11 cellular contexts compared by ENCODE assay signal in the genomic region with DNA sequence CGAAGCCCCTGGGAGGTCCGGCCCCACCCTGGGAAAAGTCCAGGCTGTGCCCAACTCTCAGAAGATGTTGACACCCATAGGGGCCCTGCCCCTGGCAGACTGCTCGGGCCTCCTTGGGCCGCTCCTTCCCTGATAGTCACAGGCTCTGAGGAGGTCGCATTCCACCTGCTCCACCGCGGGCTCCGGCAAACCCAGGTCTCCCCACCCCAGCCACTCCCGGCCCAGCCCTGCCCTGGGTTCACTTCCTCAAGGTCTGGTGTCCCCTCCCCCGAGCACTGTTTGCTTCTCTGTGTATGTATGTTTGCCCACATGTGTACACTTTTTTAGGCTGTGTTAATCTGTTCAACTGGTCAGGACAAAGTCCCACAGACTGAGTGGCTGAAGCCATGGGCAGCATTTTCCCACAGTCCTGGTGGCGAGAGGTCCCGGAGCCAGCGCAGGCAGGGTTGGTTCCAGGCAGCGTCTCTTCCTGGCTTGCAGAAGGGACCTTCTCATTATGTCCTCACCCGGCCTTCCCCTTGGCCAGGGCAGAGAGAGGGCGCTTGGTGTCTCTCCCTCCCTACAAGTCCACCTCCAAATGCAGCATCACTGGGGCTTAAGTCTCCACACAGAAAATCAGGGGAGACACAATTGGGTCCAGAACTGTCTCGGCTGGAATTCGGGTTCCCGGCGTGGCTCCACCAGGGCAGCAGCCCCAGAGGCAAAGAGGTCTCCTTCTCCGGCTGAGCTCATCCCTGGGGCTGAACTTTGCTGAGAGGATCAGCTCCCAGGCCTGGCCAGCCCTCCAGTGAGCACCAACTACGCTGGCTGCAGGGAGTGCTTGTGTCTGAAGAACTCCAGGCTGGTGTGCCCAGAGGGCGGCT. TPM values are rescaled to one million over a fixed set of nuclear protein-coding genes. Genes with fewer than 3 reads are reported as not detected.
DNase-seq lines count a peak whose midpoint lies in the region; ATAC-seq and TF ChIP-seq lines count a peak whose summit lies in the region.
"Had no signal": no experiment of that assay in that cellular context is flagged by ENCODE, and none has a peak within 500 bp of the region (broad histone marks: within the 10 kb centered on the region; RNA-seq: fewer than 3 reads in every experiment).

No MANE protein-coding gene starts in this region.

- H3K4me1 Mint-ChIP-seq in naive thymus-derived CD8-positive, alpha-beta T cell, result peaks cover 11 to 58% (median 50%) of the 10 kb centered on the region in 4 donors

- H3K36me3 Mint-ChIP-seq in naive thymus-derived CD8-positive, alpha-beta T cell, result peaks cover 0 to 16% (median 0%) of the 10 kb centered on the region in 3 donors

- H3K4me1 ChIP-seq in BLaER1 (peaks cover 62% of the 10 kb centered on the region), MM.1S (ENCODE audit: low read length) (peaks cover 8% of the 10 kb centered on the region; the same call in 1 of the 2 replicates)
- H3K4me1 ChIP-seq in effector memory CD4-positive, alpha-beta T cell (ENCODE audit: control insufficient read depth, insufficient read depth, low read length, poor library complexity, severe bottlenecking), result peaks cover 28% of the 10 kb centered on the region

- H3K27ac Mint-ChIP-seq in naive thymus-derived CD8-positive, alpha-beta T cell, result peak overlapping the region in 9 of 10 donors; percentile 31 to 99 (median 76)

- no peak for TF ChIP-seq CTCF in MM.1S (IDR thresholded peaks at IDR 0.05; ENCODE audit: low read length)

- H3K79me2 ChIP-seq in MM.1S (ENCODE audit: low read length), result no peaks in the 10 kb centered on the region

- H3K36me3 ChIP-seq in BLaER1 (no peaks in the 10 kb centered on the region), MM.1S (replicated peaks; ENCODE audit: insufficient read depth, low read length) (no peaks in the 10 kb centered on the region)
- no peaks in the 10 kb centered on the region for H3K36me3 ChIP-seq in effector memory CD4-positive, alpha-beta T cell (ENCODE audit: control insufficient read depth, insufficient read depth, low read length)

- H3K9me3 ChIP-seq in BLaER1, result peaks cover 14% of the 10 kb centered on the region
- H3K9me3 ChIP-seq in effector memory CD4-positive, alpha-beta T cell (ENCODE audit: control insufficient read depth, low read length), result no peaks in the 10 kb centered on the region
- H3K9me3 ChIP-seq in MM.1S (replicated peaks; ENCODE audit: insufficient read depth, low read length), result no peaks in the 10 kb centered on the region

- peaks cover 0 to 14% (median 5%) of the 10 kb centered on the region in 9 donors for H3K9me3 Mint-ChIP-seq in naive thymus-derived CD8-positive, alpha-beta T cell

- no peaks in the 10 kb centered on the region for H3K9me2 ChIP-seq in MM.1S (replicated peaks; ENCODE audit: insufficient read depth, low read length)

- 0 out of 2 replicates have a peak, but pooled peaks cover 4% of the 10 kb centered on the region for H3F3A ChIP-seq in MM.1S (ENCODE audit: insufficient read depth, low read length)

- ATAC-seq in GM21526 (IDR thresholded peaks at IDR 0.05; ENCODE audit: low FRiP score, unreplicated experiment) (peak; percentile 13), HG03571 (IDR thresholded peaks at IDR 0.05; ENCODE audit: unreplicated experiment) (no peak)
- ATAC-seq in naive thymus-derived CD8-positive, alpha-beta T cell, result no peak

- H3K9ac ChIP-seq in BLaER1 (peak overlapping the region; percentile 76), MM.1S (ENCODE audit: low read length) (no peak overlapping the region)

- POLR2A ChIA-PET in naive thymus-derived CD8-positive, alpha-beta T cell (lab: Charles Lee), result interaction anchor here (0.6 to 13.6 kb wide), 2 partner anchors 10 to 16 kb away, joined by 3 to 408 read pairs; a partner anchor contains a TSS

- H3K27ac ChIP-seq in BLaER1, result peak overlapping the region; percentile 89
- peak overlapping the region; percentile 13 for H3K27ac ChIP-seq in effector memory CD4-positive, alpha-beta T cell (ENCODE audit: insufficient read depth, low read length, poor library complexity, severe bottlenecking)
- no peak overlapping the region for H3K27ac ChIP-seq in MM.1S (ENCODE audit: low read length)

- peak overlapping the region; percentile 53 for H3K4me3 ChIP-seq in BLaER1
- no peak overlapping the region for H3K4me3 ChIP-seq in effector memory CD4-positive, alpha-beta T cell (ENCODE audit: insufficient read depth, low read depth, low read length, poor library complexity, severe bottlenecking)
- H3K4me3 ChIP-seq in MM.1S (ENCODE audit: low read length), result no peak overlapping the region

- no peak for DNase-seq in effector memory CD4-positive, alpha-beta T cell
- DNase-seq in naive thymus-derived CD8-positive, alpha-beta T cell, result peak in 1 of 10 donors; percentile 59
- no peak for DNase-seq in MM.1S
- no peak for DNase-seq in stimulated activated naive CD4-positive, alpha-beta T cell (lab: John Stamatoyannopoulos, UW)
- DNase-seq in activated CD8-positive, alpha-beta memory T cell treated with anti-CD3 and anti-CD28 coated beads, Interleukin-2, amount 50 U/mL, for 4 hours, result no peak
- DNase-seq: activated gamma-delta T cell had no signal

- H3K27me3 Mint-ChIP-seq in naive thymus-derived CD8-positive, alpha-beta T cell, result no peaks in the 10 kb centered on the region

- no peaks in the 10 kb centered on the region for H3K27me3 ChIP-seq in BLaER1
- H3K27me3 ChIP-seq in effector memory CD4-positive, alpha-beta T cell (replicated peaks; ENCODE audit: control insufficient read depth, insufficient read depth, low read length, poor library complexity, severe bottlenecking), result no peaks in the 10 kb centered on the region
- H3K27me3 ChIP-seq in MM.1S (replicated peaks; ENCODE audit: insufficient read depth, low read length), result peaks cover 78% of the 10 kb centered on the region

- H2AFZ ChIP-seq in MM.1S (ENCODE audit: low read length), result no peak overlapping the region

- H3K4me3 Mint-ChIP-seq in naive thymus-derived CD8-positive, alpha-beta T cell, result peak overlapping the region in 3 of 10 donors; percentile 34 to 77 (median 45)

- H4K20me1 ChIP-seq in BLaER1, result no peaks in the 10 kb centered on the region
- no peaks in the 10 kb centered on the region for H4K20me1 ChIP-seq in MM.1S (ENCODE audit: insufficient read depth, low read length)

- H3K4me2 ChIP-seq in BLaER1 (peak overlapping the region; percentile 98), MM.1S (ENCODE audit: low read depth, low read length) (no peak overlapping the region)

RNA-seq across cellular contexts. Expression of a gene that starts 10.5 kb away (rescaled TPM):
- 10 to 100 TPM; 39.6 to 45.4 TPM for total RNA-seq in naive thymus-derived CD8-positive, alpha-beta T cell
- 10 to 100 TPM; 20.6 to 37.5 (median 27.4) TPM for polyA plus RNA-seq in naive thymus-derived CD8-positive, alpha-beta T cell

RNA-seq across cellular contexts. Expression of a gene that starts 19.9 kb away (rescaled TPM):
- 100 to 1,000 TPM; 187 to 190 TPM for total RNA-seq in naive thymus-derived CD8-positive, alpha-beta T cell
- 10 to 100 TPM; 45.8 to 61.6 (median 48.9) TPM for polyA plus RNA-seq in naive thymus-derived CD8-positive, alpha-beta T cell

RNA-seq across cellular contexts. Expression of a gene that starts 46.0 kb away (rescaled TPM):
- total RNA-seq in naive thymus-derived CD8-positive, alpha-beta T cell, result under 1 TPM in 1 of 2 experiments, not detected in 1; 0.30 TPM
- not detected for polyA plus RNA-seq in naive thymus-derived CD8-positive, alpha-beta T cell
- total RNA-seq: NCI-H460; T-helper 2 cell treated with Interferon-gamma antibody and Interleukin-4, amounts not matched to agents 100 ng/mL and 5 ng/mL, for 36 hours had no signal

RNA-seq across cellular contexts. Expression of a gene that starts 49.6 kb away (rescaled TPM):
- total RNA-seq in naive thymus-derived CD8-positive, alpha-beta T cell, result 100 to 1,000 TPM; 149 to 155 TPM
- polyA plus RNA-seq in naive thymus-derived CD8-positive, alpha-beta T cell, result 10 to 100 TPM in 2 of 3 donors, 1 to 10 TPM in 1; 9.0 to 31.7 (median 13.4) TPM

RNA-seq across cellular contexts. Expression of a gene that starts 56.8 kb away (rescaled TPM):
- total RNA-seq in naive thymus-derived CD8-positive, alpha-beta T cell, result 1 to 10 TPM; 2.5 to 3.3 TPM
- 10 to 100 TPM in 1 of 3 donors, 1 to 10 TPM in 2; 6.0 to 18.9 (median 9.6) TPM for polyA plus RNA-seq in naive thymus-derived CD8-positive, alpha-beta T cell
